25 cellular contexts compared by ENCODE assay signal in the genomic region with DNA sequence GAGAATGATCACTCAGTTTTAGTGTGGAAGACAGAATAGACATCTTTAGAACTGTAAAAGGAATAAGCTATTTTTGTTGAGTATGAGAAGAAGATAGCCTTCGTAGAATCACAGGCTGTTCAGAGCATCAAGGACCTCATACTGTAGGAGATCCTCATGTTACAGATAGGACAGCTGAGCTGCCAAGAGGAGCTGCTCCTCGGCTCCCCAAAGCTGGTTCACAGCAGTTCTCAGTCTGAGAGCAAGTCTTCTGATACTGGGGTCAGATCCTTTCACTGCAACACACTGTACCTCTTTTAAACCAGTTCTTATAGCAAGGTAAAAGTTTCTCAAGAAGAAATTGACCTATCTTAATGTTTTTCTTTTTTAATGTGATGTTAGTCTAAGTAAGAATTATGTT. TPM values are rescaled to one million over a fixed set of nuclear protein-coding genes. Genes with fewer than 3 reads are reported as not detected.
A peak's percentile ranks its signal among the peaks of the same experiment; 100 is the strongest.
DNase-seq lines count a peak whose midpoint lies in the region; ATAC-seq and TF ChIP-seq lines count a peak whose summit lies in the region.
"Had no signal": no experiment of that assay in that cellular context is flagged by ENCODE, and none has a peak within 500 bp of the region (broad histone marks: within the 10 kb centered on the region; RNA-seq: fewer than 3 reads in every experiment).

No MANE protein-coding gene starts in this region.

- POLR2A ChIA-PET in Caco-2 (lab: Charles Lee) = no interaction called here

- peak overlapping the region in 8 of 11 experiments; percentile 54 to 80 (median 65); a peak in 15 of 22 replicates for H3K4me2 ChIP-seq in BLaER1 treated with 17β-estradiol and CSF1 and Interleukin-3, amounts not matched to agents 10 nM and 100 nM
- H3K4me2 ChIP-seq in Loucy (ENCODE audit: low read depth, low read length, poor library complexity, severe bottlenecking) = peak overlapping the region; percentile 78

- H3K36me3 Mint-ChIP-seq in natural killer cell (no peaks in the 10 kb centered on the region), osteocyte (ENCODE audit: unreplicated experiment) (no peaks in the 10 kb centered on the region), Caco-2 (ENCODE audit: insufficient read depth, unreplicated experiment) (peaks cover 13% of the 10 kb centered on the region)
- H3K36me3 Mint-ChIP-seq: CD4-positive, alpha-beta memory T cell; WTC11 had no signal

- H3K4me1 ChIP-seq in BLaER1 treated with 17β-estradiol and CSF1 and Interleukin-3, amounts not matched to agents 10 nM and 100 nM = peaks cover 59 to 85% (median 76%) of the 10 kb centered on the region in 10 experiments
- H3K4me1 ChIP-seq in Loucy (ENCODE audit: insufficient read depth, low read length, poor library complexity, severe bottlenecking) = peaks cover 84% of the 10 kb centered on the region
- H3K4me1 ChIP-seq in Caco-2 = peaks cover 18% of the 10 kb centered on the region
- H3K4me1 ChIP-seq: suprapubic skin had no signal

- CTCF ChIA-PET in Caco-2 (lab: Charles Lee) = interaction anchor here (2.2 kb wide), 1 partner anchor 31 kb away, joined by 4 read pairs; no protein-coding TSS in a partner anchor

- H3K36me3 ChIP-seq in BLaER1 treated with 17β-estradiol and CSF1 and Interleukin-3, amounts not matched to agents 10 nM and 100 nM = peaks cover 0 to 12% (median 7%) of the 10 kb centered on the region in 11 experiments; a peak in 10 of 22 replicates
- H3K36me3 ChIP-seq in Loucy (ENCODE audit: insufficient read depth, low read length) (peaks cover 5% of the 10 kb centered on the region; the same call in 1 of the 2 replicates), Caco-2 (ENCODE audit: control insufficient read depth, insufficient read depth, low read length) (no peaks in the 10 kb centered on the region; the same call in 1 of the 2 replicates)
- H3K36me3 ChIP-seq: suprapubic skin had no signal

- no peaks in the 10 kb centered on the region for H3K9me3 ChIP-seq in BLaER1 treated with 17β-estradiol and CSF1 and Interleukin-3, amounts not matched to agents 10 nM and 100 nM (replicated peaks in 1 of 11)
- no peaks in the 10 kb centered on the region for H3K9me3 ChIP-seq in Loucy (ENCODE audit: insufficient read depth, low read depth, low read length)
- no peaks in the 10 kb centered on the region for H3K9me3 ChIP-seq in Caco-2
- H3K9me3 ChIP-seq: suprapubic skin had no signal

- no peak overlapping the region for H3K4me3 ChIP-seq in BLaER1 treated with 17β-estradiol and CSF1 and Interleukin-3, amounts not matched to agents 10 nM and 100 nM
- peak overlapping the region; percentile 61 for H3K4me3 ChIP-seq in Loucy (ENCODE audit: low read length, poor library complexity, severe bottlenecking)
- no peak overlapping the region for H3K4me3 ChIP-seq in Caco-2 (ENCODE audit: low read depth, low read length)
- no peak overlapping the region for H3K4me3 ChIP-seq in lower leg skin (ENCODE audit: low read depth, poor library complexity, severe bottlenecking)
- H3K4me3 ChIP-seq: coronary artery, suprapubic skin had no signal

- H3K27me3 Mint-ChIP-seq in natural killer cell (ENCODE audit: low read depth in 2 of 2) = no peaks in the 10 kb centered on the region
- no peaks in the 10 kb centered on the region for H3K27me3 Mint-ChIP-seq in osteocyte (ENCODE audit: unreplicated experiment)
- no peaks in the 10 kb centered on the region for H3K27me3 Mint-ChIP-seq in Caco-2 (ENCODE audit: insufficient read depth, unreplicated experiment)
- H3K27me3 Mint-ChIP-seq: activated CD4-positive, alpha-beta memory T cell treated with anti-CD3 and anti-CD28 coated beads for 36 hours; CD4-positive, alpha-beta memory T cell had no signal

- H3K27ac Mint-ChIP-seq in natural killer cell (peak overlapping the region; percentile 67 to 85), osteocyte (ENCODE audit: unreplicated experiment) (no peak overlapping the region), Caco-2 (ENCODE audit: unreplicated experiment) (no peak overlapping the region)
- H3K27ac Mint-ChIP-seq: activated CD4-positive, alpha-beta memory T cell treated with anti-CD3 and anti-CD28 coated beads for 36 hours; endodermal cell; nephron; WTC11 had no signal

- H3K27ac ChIP-seq in BLaER1 treated with 17β-estradiol and CSF1 and Interleukin-3, amounts not matched to agents 10 nM and 100 nM = peak overlapping the region in 2 of 11 experiments; percentile 21 to 28; a peak in 1 of 22 replicates
- H3K27ac ChIP-seq: coronary artery, RWPE1, suprapubic skin had no signal

- no peak for TF ChIP-seq CTCF in Loucy (conservative IDR thresholded peaks at IDR 0.05; ENCODE audit: low read length)
- no peak for TF ChIP-seq CTCF in natural killer cell (IDR thresholded peaks at IDR 0.05)
- no peak for TF ChIP-seq CTCF in osteocyte (IDR thresholded peaks at IDR 0.05)
- TF ChIP-seq CTCF in Caco-2 (IDR thresholded peaks at IDR 0.05; ENCODE audit: insufficient read depth in 1 of 2, low read depth in 1 of 2, low read length in 1 of 2, severe bottlenecking in 1 of 2, unreplicated experiment in 1 of 2) = no peak
- no peak for TF ChIP-seq CTCF in lower leg skin (IDR thresholded peaks at IDR 0.05)

- no peak overlapping the region for H2AFZ ChIP-seq in Loucy (ENCODE audit: low read length)

- no peaks in the 10 kb centered on the region for H3F3A ChIP-seq in Loucy (ENCODE audit: low read depth)

- H3K79me2 ChIP-seq in Loucy (ENCODE audit: insufficient read depth, low read length) = peaks cover 100% of the 10 kb centered on the region

- H3K27me3 ChIP-seq in BLaER1 treated with 17β-estradiol and CSF1 and Interleukin-3, amounts not matched to agents 10 nM and 100 nM = no peaks in the 10 kb centered on the region
- H3K27me3 ChIP-seq in Loucy (ENCODE audit: insufficient read depth, low read length, poor library complexity, severe bottlenecking) = no peaks in the 10 kb centered on the region
- H3K27me3 ChIP-seq in Caco-2 (replicated peaks; ENCODE audit: control insufficient read depth, insufficient read depth, low read length) = no peaks in the 10 kb centered on the region
- H3K27me3 ChIP-seq: suprapubic skin had no signal

- no peak for TF ChIP-seq POLR2A in lower leg skin (IDR thresholded peaks at IDR 0.05)

- peak; percentile 27 for ATAC-seq in GM18909 (IDR thresholded peaks at IDR 0.05; ENCODE audit: poor library complexity, unreplicated experiment)
- no peak for ATAC-seq in natural killer cell
- ATAC-seq in HG03196 (IDR thresholded peaks at IDR 0.05; ENCODE audit: unreplicated experiment) = no peak
- ATAC-seq: sciatic nerve, SK-N-SH treated with all-trans-retinoic acid at 6 μM for 48 hours, WTC11 had no signal

- intact Hi-C loops in natural killer cell (cut with micrococcal nuclease) (loop anchor here (10.0 kb wide), 1 partner anchor 91 kb away; no protein-coding TSS in a partner anchor), Caco-2 (cut with micrococcal nuclease; ENCODE audit: unreplicated experiment) (no loop called here), lower leg skin (cut with DNase I; ENCODE audit: low total_unique reads) (no loop called here)

- 85 to 89% methylated on average over 2 of the region's 2 CpGs for WGBS in lower leg skin, 2 donors

- H4K20me1 ChIP-seq in BLaER1 treated with 17β-estradiol and CSF1 and Interleukin-3, amounts not matched to agents 10 nM and 100 nM = peaks cover 96 to 100% (median 98%) of the 10 kb centered on the region in 11 experiments
- H4K20me1 ChIP-seq in Loucy (ENCODE audit: insufficient read depth, low read length, poor library complexity, severe bottlenecking) = peaks cover 68% of the 10 kb centered on the region

- DNase-seq in natural killer cell = no peak
- no peak for DNase-seq in osteocyte (ENCODE audit: extremely low spot score, unreplicated experiment)
- no peak for DNase-seq in Caco-2
- DNase-seq in lower leg skin (ENCODE audit: low spot score in 2 of 2) = no peak
- DNase-seq: activated gamma-delta T cell treated with Interleukin-2 at 50 U/mL for 16 hours; amygdala; CD4-positive, alpha-beta memory T cell; DMS153; endodermal cell; mesenchymal stem cell; NCI-H146; NCI-H2171; NCI-H524 treated with DMSO at 0.1 percent for 48 hours had no signal

- peak overlapping the region; percentile 71 for H3K4me3 Mint-ChIP-seq in natural killer cell
- H3K4me3 Mint-ChIP-seq in osteocyte (ENCODE audit: unreplicated experiment) = no peak overlapping the region
- no peak overlapping the region for H3K4me3 Mint-ChIP-seq in Caco-2 (ENCODE audit: unreplicated experiment)
- H3K4me3 Mint-ChIP-seq: activated CD4-positive, alpha-beta memory T cell treated with anti-CD3 and anti-CD28 coated beads for 36 hours; endodermal cell; nephron; WTC11 had no signal

- H3K9me2 ChIP-seq in Loucy (replicated peaks; ENCODE audit: low read depth, low read length) = no peaks in the 10 kb centered on the region

- H3K9ac ChIP-seq in BLaER1 treated with 17β-estradiol and CSF1 and Interleukin-3, amounts not matched to agents 10 nM and 100 nM = no peak overlapping the region
- H3K9ac ChIP-seq in Loucy (ENCODE audit: low read depth, low read length, poor library complexity, severe bottlenecking) = peak overlapping the region; percentile 48

- H3K9me3 Mint-ChIP-seq in natural killer cell (no peaks in the 10 kb centered on the region), osteocyte (ENCODE audit: unreplicated experiment) (peaks cover 4% of the 10 kb centered on the region), Caco-2 (ENCODE audit: unreplicated experiment) (no peaks in the 10 kb centered on the region)
- H3K9me3 Mint-ChIP-seq: activated CD4-positive, alpha-beta memory T cell treated with anti-CD3 and anti-CD28 coated beads for 36 hours; endodermal cell; nephron; WTC11 had no signal

- H3K4me1 Mint-ChIP-seq in natural killer cell (peaks cover 87 to 96% of the 10 kb centered on the region in 2 donors), osteocyte (ENCODE audit: unreplicated experiment) (peaks cover 71% of the 10 kb centered on the region), Caco-2 (ENCODE audit: low read depth, unreplicated experiment) (peaks cover 32% of the 10 kb centered on the region)

- BruUV-seq in Caco-2 (replicated peaks; lab: Mats Ljungman, UMichigan) = no TSS peak

RNA-seq across cellular contexts. Expression of gene CCNY, which starts 17.1 kb away (rescaled TPM):
- 10 to 100 TPM; 71.0 to 87.2 (median 74.3) TPM for total RNA-seq in natural killer cell
- 72.0 and 76.4 TPM in 2 replicates for total RNA-seq in osteocyte
- total RNA-seq in Caco-2 (2022) = 111 and 122 TPM in 2 replicates
- total RNA-seq in lower leg skin = 10 to 100 TPM; 23.3 to 72.3 (median 26.7) TPM

Comparison
In these comparisons a context has a peak if more than half of its experiments do, and no peak if none do; other contexts are left out.
1. H3K27ac Mint-ChIP-seq: peak in natural killer cell (2 of 2); none in osteocyte (single experiment) and Caco-2 (single experiment).